Comparison of ENCODE assay signal across 1 cellular context in the genomic region with DNA sequence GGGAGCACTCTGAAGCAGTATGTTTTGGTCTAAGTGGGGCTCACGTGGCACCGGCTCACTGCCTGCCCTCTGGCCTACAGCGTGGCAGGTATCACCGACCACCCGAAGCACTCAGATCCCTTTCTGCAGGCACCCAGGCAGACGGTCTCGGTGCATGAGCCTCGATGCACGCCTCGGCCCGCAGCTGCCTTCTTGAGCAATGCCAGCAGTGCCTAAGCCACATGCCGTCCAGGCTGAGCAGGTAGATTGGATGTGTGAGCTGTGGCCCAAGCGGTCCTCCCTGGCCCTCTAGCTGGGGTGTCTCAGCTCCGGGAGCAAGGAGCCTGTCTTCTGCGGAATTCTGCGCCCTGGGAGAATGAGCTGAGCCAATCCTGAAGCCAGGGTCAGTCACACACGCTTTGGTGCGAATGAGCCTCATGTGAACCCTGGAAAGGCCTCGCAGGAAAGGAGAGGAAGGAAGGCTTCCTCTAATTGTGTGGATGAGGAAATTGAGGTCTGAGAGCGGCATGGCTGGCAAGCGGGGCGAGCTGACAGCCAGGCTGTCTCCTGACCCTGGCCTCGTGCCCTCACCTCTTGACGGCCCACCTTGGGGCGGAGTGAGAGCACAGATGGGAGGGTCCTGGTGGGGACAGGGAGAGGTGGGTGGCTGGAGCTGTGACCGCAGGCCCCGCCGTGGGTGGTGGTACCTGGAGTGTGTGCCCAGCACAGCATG.
TF ChIP-seq lines count a peak whose summit lies in the region.

No MANE protein-coding gene starts in this region.

TF ChIP-seq in GM23338, 12 proteins besides CTCF, POLR2A, EP300 and RAD21 (continued from another document):
- TF ChIP-seq, protein P1, sequence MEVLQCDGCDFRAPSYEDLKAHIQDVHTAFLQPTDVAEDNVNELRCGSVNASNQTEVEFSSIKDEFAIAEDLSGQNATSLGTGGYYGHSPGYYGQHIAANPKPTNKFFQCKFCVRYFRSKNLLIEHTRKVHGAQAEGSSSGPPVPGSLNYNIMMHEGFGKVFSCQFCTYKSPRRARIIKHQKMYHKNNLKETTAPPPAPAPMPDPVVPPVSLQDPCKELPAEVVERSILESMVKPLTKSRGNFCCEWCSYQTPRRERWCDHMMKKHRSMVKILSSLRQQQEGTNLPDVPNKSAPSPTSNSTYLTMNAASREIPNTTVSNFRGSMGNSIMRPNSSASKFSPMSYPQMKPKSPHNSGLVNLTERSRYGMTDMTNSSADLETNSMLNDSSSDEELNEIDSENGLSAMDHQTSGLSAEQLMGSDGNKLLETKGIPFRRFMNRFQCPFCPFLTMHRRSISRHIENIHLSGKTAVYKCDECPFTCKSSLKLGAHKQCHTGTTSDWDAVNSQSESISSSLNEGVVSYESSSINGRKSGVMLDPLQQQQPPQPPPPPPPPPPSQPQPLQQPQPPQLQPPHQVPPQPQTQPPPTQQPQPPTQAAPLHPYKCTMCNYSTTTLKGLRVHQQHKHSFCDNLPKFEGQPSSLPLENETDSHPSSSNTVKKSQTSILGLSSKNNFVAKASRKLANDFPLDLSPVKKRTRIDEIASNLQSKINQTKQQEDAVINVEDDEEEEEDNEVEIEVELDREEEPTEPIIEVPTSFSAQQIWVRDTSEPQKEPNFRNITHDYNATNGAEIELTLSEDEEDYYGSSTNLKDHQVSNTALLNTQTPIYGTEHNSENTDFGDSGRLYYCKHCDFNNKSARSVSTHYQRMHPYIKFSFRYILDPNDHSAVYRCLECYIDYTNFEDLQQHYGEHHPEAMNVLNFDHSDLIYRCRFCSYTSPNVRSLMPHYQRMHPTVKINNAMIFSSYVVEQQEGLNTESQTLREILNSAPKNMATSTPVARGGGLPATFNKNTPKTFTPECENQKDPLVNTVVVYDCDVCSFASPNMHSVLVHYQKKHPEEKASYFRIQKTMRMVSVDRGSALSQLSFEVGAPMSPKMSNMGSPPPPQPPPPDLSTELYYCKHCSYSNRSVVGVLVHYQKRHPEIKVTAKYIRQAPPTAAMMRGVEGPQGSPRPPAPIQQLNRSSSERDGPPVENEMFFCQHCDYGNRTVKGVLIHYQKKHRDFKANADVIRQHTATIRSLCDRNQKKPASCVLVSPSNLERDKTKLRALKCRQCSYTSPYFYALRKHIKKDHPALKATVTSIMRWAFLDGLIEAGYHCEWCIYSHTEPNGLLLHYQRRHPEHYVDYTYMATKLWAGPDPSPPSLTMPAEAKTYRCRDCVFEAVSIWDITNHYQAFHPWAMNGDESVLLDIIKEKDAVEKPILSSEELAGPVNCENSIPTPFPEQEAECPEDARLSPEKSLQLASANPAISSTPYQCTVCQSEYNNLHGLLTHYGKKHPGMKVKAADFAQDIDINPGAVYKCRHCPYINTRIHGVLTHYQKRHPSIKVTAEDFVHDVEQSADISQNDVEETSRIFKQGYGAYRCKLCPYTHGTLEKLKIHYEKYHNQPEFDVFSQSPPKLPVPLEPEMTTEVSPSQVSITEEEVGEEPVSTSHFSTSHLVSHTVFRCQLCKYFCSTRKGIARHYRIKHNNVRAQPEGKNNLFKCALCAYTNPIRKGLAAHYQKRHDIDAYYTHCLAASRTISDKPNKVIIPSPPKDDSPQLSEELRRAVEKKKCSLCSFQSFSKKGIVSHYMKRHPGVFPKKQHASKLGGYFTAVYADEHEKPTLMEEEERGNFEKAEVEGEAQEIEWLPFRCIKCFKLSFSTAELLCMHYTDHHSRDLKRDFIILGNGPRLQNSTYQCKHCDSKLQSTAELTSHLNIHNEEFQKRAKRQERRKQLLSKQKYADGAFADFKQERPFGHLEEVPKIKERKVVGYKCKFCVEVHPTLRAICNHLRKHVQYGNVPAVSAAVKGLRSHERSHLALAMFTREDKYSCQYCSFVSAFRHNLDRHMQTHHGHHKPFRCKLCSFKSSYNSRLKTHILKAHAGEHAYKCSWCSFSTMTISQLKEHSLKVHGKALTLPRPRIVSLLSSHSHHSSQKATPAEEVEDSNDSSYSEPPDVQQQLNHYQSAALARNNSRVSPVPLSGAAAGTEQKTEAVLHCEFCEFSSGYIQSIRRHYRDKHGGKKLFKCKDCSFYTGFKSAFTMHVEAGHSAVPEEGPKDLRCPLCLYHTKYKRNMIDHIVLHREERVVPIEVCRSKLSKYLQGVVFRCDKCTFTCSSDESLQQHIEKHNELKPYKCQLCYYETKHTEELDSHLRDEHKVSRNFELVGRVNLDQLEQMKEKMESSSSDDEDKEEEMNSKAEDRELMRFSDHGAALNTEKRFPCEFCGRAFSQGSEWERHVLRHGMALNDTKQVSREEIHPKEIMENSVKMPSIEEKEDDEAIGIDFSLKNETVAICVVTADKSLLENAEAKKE (CRISPR knock-in tag; IDR thresholded peaks at IDR 0.05), result no peak
- TF ChIP-seq POLR2AphosphoS5 (IDR thresholded peaks at IDR 0.05; ENCODE audit: low read depth) (no peak), NANOG (IDR thresholded peaks at IDR 0.05; ENCODE audit: borderline replicate concordance) (no peak), ZNF114 (CRISPR knock-in tag; IDR thresholded peaks at IDR 0.05) (no peak), STAT1 (IDR thresholded peaks at IDR 0.05; ENCODE audit: unreplicated experiment) (no peak)
- TF ChIP-seq, protein P2, sequence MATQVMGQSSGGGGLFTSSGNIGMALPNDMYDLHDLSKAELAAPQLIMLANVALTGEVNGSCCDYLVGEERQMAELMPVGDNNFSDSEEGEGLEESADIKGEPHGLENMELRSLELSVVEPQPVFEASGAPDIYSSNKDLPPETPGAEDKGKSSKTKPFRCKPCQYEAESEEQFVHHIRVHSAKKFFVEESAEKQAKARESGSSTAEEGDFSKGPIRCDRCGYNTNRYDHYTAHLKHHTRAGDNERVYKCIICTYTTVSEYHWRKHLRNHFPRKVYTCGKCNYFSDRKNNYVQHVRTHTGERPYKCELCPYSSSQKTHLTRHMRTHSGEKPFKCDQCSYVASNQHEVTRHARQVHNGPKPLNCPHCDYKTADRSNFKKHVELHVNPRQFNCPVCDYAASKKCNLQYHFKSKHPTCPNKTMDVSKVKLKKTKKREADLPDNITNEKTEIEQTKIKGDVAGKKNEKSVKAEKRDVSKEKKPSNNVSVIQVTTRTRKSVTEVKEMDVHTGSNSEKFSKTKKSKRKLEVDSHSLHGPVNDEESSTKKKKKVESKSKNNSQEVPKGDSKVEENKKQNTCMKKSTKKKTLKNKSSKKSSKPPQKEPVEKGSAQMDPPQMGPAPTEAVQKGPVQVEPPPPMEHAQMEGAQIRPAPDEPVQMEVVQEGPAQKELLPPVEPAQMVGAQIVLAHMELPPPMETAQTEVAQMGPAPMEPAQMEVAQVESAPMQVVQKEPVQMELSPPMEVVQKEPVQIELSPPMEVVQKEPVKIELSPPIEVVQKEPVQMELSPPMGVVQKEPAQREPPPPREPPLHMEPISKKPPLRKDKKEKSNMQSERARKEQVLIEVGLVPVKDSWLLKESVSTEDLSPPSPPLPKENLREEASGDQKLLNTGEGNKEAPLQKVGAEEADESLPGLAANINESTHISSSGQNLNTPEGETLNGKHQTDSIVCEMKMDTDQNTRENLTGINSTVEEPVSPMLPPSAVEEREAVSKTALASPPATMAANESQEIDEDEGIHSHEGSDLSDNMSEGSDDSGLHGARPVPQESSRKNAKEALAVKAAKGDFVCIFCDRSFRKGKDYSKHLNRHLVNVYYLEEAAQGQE (IDR thresholded peaks at IDR 0.05; ENCODE audit: unreplicated experiment), result no peak
TF ChIP-seq in GM23338: peak in this region for 0.
